In genomic region chr20:46000571-46001145, GRCh38 we compare ENCODE assay signal across 18 cellular contexts. TPM values are rescaled to one million over a fixed set of nuclear protein-coding genes. Genes with fewer than 3 reads are reported as not detected.
DNase-seq lines count a peak whose midpoint lies in the region; ATAC-seq and TF ChIP-seq lines count a peak whose summit lies in the region.
"Had no signal": no experiment of that assay in that cellular context is flagged by ENCODE, and none has a peak within 500 bp of the region (broad histone marks: within the 10 kb centered on the region; RNA-seq: fewer than 3 reads in every experiment).

No MANE protein-coding gene starts in this region.

- DNase-seq in NCI-H2227 (lab: John Stamatoyannopoulos, UW; ENCODE audit: unreplicated experiment) (peak; percentile 18), NCI-H2227 treated with DMSO at 0.1 percent for 48 hours (lab: John Stamatoyannopoulos, UW) (no peak), amniotic epithelial cell (ENCODE audit: low read depth) (peak; percentile 7), DMS114 treated with DMSO at 0.1 percent for 48 hours (lab: John Stamatoyannopoulos, UW; ENCODE audit: unreplicated experiment) (no peak), mesenchymal stem cell (no peak), psoas muscle (no peak)
- no peak for DNase-seq in CD8-positive, alpha-beta memory T cell
- DNase-seq: amniotic stem cell; cortex of kidney; KBM-7; NCI-H1417 treated with DMSO at 0.1 percent for 48 hours; NCI-H446; stimulated activated CD4-positive, alpha-beta T cell treated with anti-CD3 and anti-CD28 coated beads, Interleukin-12 subunit alpha, Interleukin-12 subunit beta, amount 100 ng/mL, for 4 hours; substantia nigra had no signal

- peaks cover 41 to 68% (median 62%) of the 10 kb centered on the region in 3 donors for H3K4me1 Mint-ChIP-seq in CD8-positive, alpha-beta memory T cell
- H3K4me1 Mint-ChIP-seq in nephron: no peaks in the 10 kb centered on the region

- H2BK120ac ChIP-seq in mesenchymal stem cell (ENCODE audit: low read depth, low read length): no peak overlapping the region

- H2BK15ac ChIP-seq in mesenchymal stem cell (ENCODE audit: low read depth, poor library complexity, severe bottlenecking): no peak overlapping the region

- no peaks in the 10 kb centered on the region for H3K36me3 ChIP-seq in CD8-positive, alpha-beta memory T cell (ENCODE audit: insufficient read depth, low read length)
- H3K36me3 ChIP-seq in mesenchymal stem cell (ENCODE audit: control insufficient read depth in 1 of 2, insufficient read depth in 2 of 2, low read depth in 1 of 2, low read length in 2 of 2) (no peaks in the 10 kb centered on the region), psoas muscle (ENCODE audit: insufficient read depth in 1 of 2, low read depth in 1 of 2) (no peaks in the 10 kb centered on the region)
- H3K36me3 ChIP-seq: SJSA1 had no signal

- H3K9me3 ChIP-seq in CD8-positive, alpha-beta memory T cell (ENCODE audit: low read length): no peaks in the 10 kb centered on the region
- H3K9me3 ChIP-seq in mesenchymal stem cell (ENCODE audit: control insufficient read depth, low read length) (no peaks in the 10 kb centered on the region), psoas muscle (no peaks in the 10 kb centered on the region)
- H3K9me3 ChIP-seq: SJSA1 had no signal

- H3K79me1 ChIP-seq in mesenchymal stem cell (replicated peaks; ENCODE audit: low read length, poor library complexity, severe bottlenecking): no peaks in the 10 kb centered on the region

- H3K4ac ChIP-seq in mesenchymal stem cell (ENCODE audit: low read depth in 1 of 2, low read length in 2 of 2): no peak overlapping the region

- no peak overlapping the region for H2AFZ ChIP-seq in mesenchymal stem cell (ENCODE audit: low read depth, low read length)

- intact Hi-C loops in psoas muscle (cut with DNase I): no loop called here

- H3K27ac Mint-ChIP-seq in CD8-positive, alpha-beta memory T cell: peak overlapping the region in 3 of 8 donors; percentile 47 to 53 (median 50)
- peak overlapping the region in 2 of 3 experiments; percentile 12 to 24 for H3K27ac Mint-ChIP-seq in nephron

- H4K8ac ChIP-seq in mesenchymal stem cell (ENCODE audit: low read length): no peak overlapping the region

- no peaks in the 10 kb centered on the region for H3K9me3 Mint-ChIP-seq in CD8-positive, alpha-beta memory T cell
- no peaks in the 10 kb centered on the region for H3K9me3 Mint-ChIP-seq in nephron

- H3K14ac ChIP-seq in mesenchymal stem cell (ENCODE audit: low read length in 2 of 2): no peak overlapping the region

- TF ChIP-seq CTCF in nephron (IDR thresholded peaks at IDR 0.05; ENCODE audit: unreplicated experiment in 3 of 3) (no peak), psoas muscle (IDR thresholded peaks at IDR 0.05) (no peak)

- H3K36me3 Mint-ChIP-seq in CD8-positive, alpha-beta memory T cell: peaks cover 0 to 1% (median 0%) of the 10 kb centered on the region in 3 donors
- no peaks in the 10 kb centered on the region for H3K36me3 Mint-ChIP-seq in nephron (ENCODE audit: low read depth)

- no peak overlapping the region for H4K91ac ChIP-seq in mesenchymal stem cell (ENCODE audit: low read length)

- no peak overlapping the region for H2AK5ac ChIP-seq in mesenchymal stem cell (ENCODE audit: low read length, severe bottlenecking)

- H3K4me3 Mint-ChIP-seq in CD8-positive, alpha-beta memory T cell: peak overlapping the region in 5 of 7 donors; percentile 1 to 65 (median 44)
- H3K4me3 Mint-ChIP-seq in nephron: no peak overlapping the region

- no peak overlapping the region for H3K23ac ChIP-seq in mesenchymal stem cell (ENCODE audit: low read length in 2 of 2)

- H3K4me3 ChIP-seq in CD8-positive, alpha-beta memory T cell (ENCODE audit: low read length): no peak overlapping the region
- H3K4me3 ChIP-seq in mesenchymal stem cell (ENCODE audit: insufficient read depth in 1 of 2, low read depth in 1 of 2, low read length in 2 of 2) (no peak overlapping the region), psoas muscle (no peak overlapping the region)
- H3K4me3 ChIP-seq: SJSA1 had no signal

- no peak overlapping the region for H3K4me2 ChIP-seq in mesenchymal stem cell (ENCODE audit: low read length, poor library complexity, severe bottlenecking)

- ATAC-seq in psoas muscle: no peak

- 10% methylated on average over 10 of the region's 10 CpGs for WGBS in mesenchymal stem cell
- 8 to 10% (median 9%) methylated on average over 10 of the region's 10 CpGs for WGBS in psoas muscle, 3 donors

- POLR2A ChIA-PET in CD8-positive, alpha-beta memory T cell (lab: Charles Lee): no interaction called here

- no peaks in the 10 kb centered on the region for H3K27me3 ChIP-seq in CD8-positive, alpha-beta memory T cell (ENCODE audit: insufficient read depth, low read length, poor library complexity, severe bottlenecking)
- H3K27me3 ChIP-seq in mesenchymal stem cell (ENCODE audit: control insufficient read depth in 1 of 2, insufficient read depth in 1 of 2, low read length in 2 of 2): peaks cover 58 to 71% of the 10 kb centered on the region in 2 experiments
- H3K27me3 ChIP-seq in psoas muscle (ENCODE audit: insufficient read depth in 3 of 3, low read length in 2 of 3): peaks cover 0 to 24% (median 6%) of the 10 kb centered on the region in 3 donors

- no peak overlapping the region for H2BK12ac ChIP-seq in mesenchymal stem cell (ENCODE audit: low read length in 2 of 2)

- no peak overlapping the region for H3K9ac ChIP-seq in mesenchymal stem cell (ENCODE audit: low read length)

- H3K27ac ChIP-seq in CD8-positive, alpha-beta memory T cell (ENCODE audit: low read depth, low read length): no peak overlapping the region
- H3K27ac ChIP-seq in mesenchymal stem cell (ENCODE audit: low read length, poor library complexity, severe bottlenecking) (no peak overlapping the region), psoas muscle (no peak overlapping the region)
- H3K27ac ChIP-seq: 22Rv1, SJSA1 had no signal

- H3K4me1 ChIP-seq in CD8-positive, alpha-beta memory T cell (ENCODE audit: insufficient read depth, low read length): peaks cover 69% of the 10 kb centered on the region
- H3K4me1 ChIP-seq in mesenchymal stem cell (ENCODE audit: control insufficient read depth, insufficient read depth, low read depth, low read length) (no peaks in the 10 kb centered on the region), psoas muscle (no peaks in the 10 kb centered on the region)
- H3K4me1 ChIP-seq: SJSA1 had no signal

- H3K27me3 Mint-ChIP-seq in CD8-positive, alpha-beta memory T cell: peaks cover 16 to 17% of the 10 kb centered on the region in 2 donors
- peaks cover 26% of the 10 kb centered on the region for H3K27me3 Mint-ChIP-seq in nephron (ENCODE audit: low read depth)

- CTCF ChIA-PET in CD8-positive, alpha-beta memory T cell (lab: Charles Lee): interaction anchor here (1.4 to 3.8 kb wide), 2 partner anchors 13 to 31 kb away, joined by 3 to 16 read pairs; no protein-coding TSS in a partner anchor

- no peak overlapping the region for H2BK5ac ChIP-seq in mesenchymal stem cell (ENCODE audit: low read depth, low read length, poor library complexity, severe bottlenecking)

- no peak overlapping the region for H3K18ac ChIP-seq in mesenchymal stem cell (ENCODE audit: low read depth in 1 of 2, low read length in 2 of 2)

RNA-seq across cellular contexts. Expression of gene MMP9, which starts 8.1 kb away (rescaled TPM):
- 1 to 10 TPM; 3.9 to 5.0 TPM for total RNA-seq in CD8-positive, alpha-beta memory T cell
- not detected for polyA plus RNA-seq in CD8-positive, alpha-beta memory T cell
- polyA plus RNA-seq in mesenchymal stem cell (2013, experiment 1 of 2): not detected
- not detected for polyA plus RNA-seq in mesenchymal stem cell (2013, experiment 2 of 2)
- 1 to 10 TPM in 1 of 4 donors, under 1 TPM in 3; 0.30 to 1.2 (median 0.53) TPM for total RNA-seq in psoas muscle
- under 1 TPM; 0.07 to 0.20 (median 0.19) TPM for polyA plus RNA-seq in psoas muscle
- total RNA-seq: activated CD8-positive, alpha-beta memory T cell treated with anti-CD3 and anti-CD28 coated beads for 36 hours; SJSA1 had no signal

RNA-seq across cellular contexts. Expression of gene SLC12A5, which starts 28.4 kb away (rescaled TPM):
- not detected for total RNA-seq in CD8-positive, alpha-beta memory T cell
- not detected for polyA plus RNA-seq in CD8-positive, alpha-beta memory T cell
- polyA plus RNA-seq in mesenchymal stem cell (2013, experiment 1 of 2): 8.0 TPM
- 8.4 TPM for polyA plus RNA-seq in mesenchymal stem cell (2013, experiment 2 of 2)
- total RNA-seq in psoas muscle: not detected
- under 1 TPM in 1 of 3 donors, not detected in 2; 0.29 TPM for polyA plus RNA-seq in psoas muscle
- total RNA-seq: activated CD8-positive, alpha-beta memory T cell treated with anti-CD3 and anti-CD28 coated beads for 36 hours; SJSA1 had no signal

RNA-seq across cellular contexts. Expression of gene ZNF335, which starts 28.7 kb away (rescaled TPM):
- total RNA-seq in CD8-positive, alpha-beta memory T cell: 10 to 100 TPM; 37.5 to 38.3 TPM
- 14.6 TPM for polyA plus RNA-seq in CD8-positive, alpha-beta memory T cell
- 9.5 TPM for polyA plus RNA-seq in mesenchymal stem cell (2013, experiment 1 of 2)
- polyA plus RNA-seq in mesenchymal stem cell (2013, experiment 2 of 2): 9.3 TPM
- total RNA-seq in psoas muscle: 10 to 100 TPM; 10.2 to 11.5 (median 10.9) TPM
- 1 to 10 TPM; 6.9 to 9.0 (median 7.2) TPM for polyA plus RNA-seq in psoas muscle

Comparison
In these comparisons a context has a peak if more than half of its experiments do, and no peak if none do; other contexts are left out.
1. DNase-seq: peak in NCI-H2227 (single experiment) and amniotic epithelial cell (single experiment); none in NCI-H2227 treated with DMSO at 0.1 percent for 48 hours (single experiment), CD8-positive, alpha-beta memory T cell (0 of 5), DMS114 treated with DMSO at 0.1 percent for 48 hours (single experiment), mesenchymal stem cell (single experiment) and psoas muscle (0 of 2).
2. H3K4me3 Mint-ChIP-seq: peak in CD8-positive, alpha-beta memory T cell (5 of 7); none in nephron (0 of 3).